In the genomic region with DNA sequence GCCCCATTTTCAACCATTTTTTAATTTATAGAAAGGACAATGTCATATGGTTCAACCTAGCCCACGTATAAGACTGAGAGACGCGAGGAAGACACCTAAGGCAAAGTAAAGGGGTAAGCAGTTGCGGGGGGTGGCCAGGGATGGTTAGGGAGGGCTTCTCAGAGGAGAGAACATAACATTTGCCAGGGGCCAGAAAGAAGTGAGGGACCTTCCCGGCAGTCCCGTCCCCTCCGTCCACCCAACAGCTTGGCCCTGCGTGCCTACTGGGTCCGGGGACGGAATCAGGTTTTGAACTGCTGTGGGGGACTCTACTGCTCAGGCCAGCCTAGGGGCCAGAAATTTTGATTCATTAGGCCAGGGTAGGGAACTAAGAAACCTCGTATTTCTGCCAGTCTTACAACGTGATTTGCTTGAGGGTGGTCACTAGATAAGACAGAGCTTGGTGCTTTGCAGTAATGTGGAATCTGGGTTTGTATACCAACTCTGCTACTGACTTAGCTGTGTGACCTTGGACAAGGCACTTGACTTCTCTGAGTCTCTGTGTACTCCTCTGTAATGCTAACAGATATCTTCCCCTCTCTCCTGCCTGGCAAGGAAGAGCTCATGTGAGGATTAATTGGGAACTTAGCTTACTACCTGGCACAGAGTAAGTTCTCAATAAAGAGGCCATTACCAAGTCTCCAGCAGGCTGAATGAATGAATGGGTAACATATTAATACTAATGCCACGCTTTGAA, we compare ENCODE assay signal across 14 cellular contexts. TPM values are rescaled to one million over a fixed set of nuclear protein-coding genes. Genes with fewer than 3 reads are reported as not detected.
DNase-seq lines count a peak whose midpoint lies in the region; ATAC-seq, FAIRE-seq and TF ChIP-seq lines count a peak whose summit lies in the region.
"Had no signal": no experiment of that assay in that cellular context is flagged by ENCODE, and none has a peak within 500 bp of the region (broad histone marks: within the 10 kb centered on the region; RNA-seq: fewer than 3 reads in every experiment).

No MANE protein-coding gene starts in this region.

- intact Hi-C loops in breast epithelium (cut with DNase I; ENCODE audit: low total_unique reads) (no loop called here), MCF 10A (cut with micrococcal nuclease) (no loop called here)
- intact Hi-C loops in naive thymus-derived CD4-positive, alpha-beta T cell (cut with micrococcal nuclease), result no loop called here

- H3K27ac ChIP-seq in breast epithelium (no peak overlapping the region), coronary artery (no peak overlapping the region)
- H3K27ac ChIP-seq in naive thymus-derived CD4-positive, alpha-beta T cell (ENCODE audit: low read depth, low read length), result no peak overlapping the region
- H3K27ac ChIP-seq: RWPE1 had no signal

- H3K36me3 Mint-ChIP-seq in MCF 10A (ENCODE audit: insufficient read depth, unreplicated experiment), result no peaks in the 10 kb centered on the region
- no peaks in the 10 kb centered on the region for H3K36me3 Mint-ChIP-seq in naive thymus-derived CD4-positive, alpha-beta T cell
- H3K36me3 Mint-ChIP-seq in type B pancreatic cell, result no peaks in the 10 kb centered on the region

- H3K27me3 Mint-ChIP-seq in MCF 10A (ENCODE audit: insufficient read depth, unreplicated experiment), result peaks cover 40% of the 10 kb centered on the region
- peaks cover 51 to 76% (median 52%) of the 10 kb centered on the region in 5 donors for H3K27me3 Mint-ChIP-seq in naive thymus-derived CD4-positive, alpha-beta T cell
- H3K27me3 Mint-ChIP-seq in type B pancreatic cell, result peaks cover 67% of the 10 kb centered on the region

- FAIRE-seq in GM12892 (lab: Jason Lieb, UNC), result no peak

- H3K4me3 Mint-ChIP-seq in MCF 10A (ENCODE audit: unreplicated experiment), result no peak overlapping the region
- peak overlapping the region; percentile 35 to 82 (median 62) for H3K4me3 Mint-ChIP-seq in naive thymus-derived CD4-positive, alpha-beta T cell
- H3K4me3 Mint-ChIP-seq in type B pancreatic cell, result peak overlapping the region; percentile 73

- no peaks in the 10 kb centered on the region for H3K4me1 ChIP-seq in breast epithelium
- peaks cover 0 to 5% of the 10 kb centered on the region in 2 donors for H3K4me1 ChIP-seq in naive thymus-derived CD4-positive, alpha-beta T cell (ENCODE audit: control insufficient read depth in 2 of 2, insufficient read depth in 2 of 2, low read length in 2 of 2)

- POLR2A ChIA-PET in MCF 10A (lab: Yijun Ruan, JAX), result no interaction called here
- POLR2A ChIA-PET in naive thymus-derived CD4-positive, alpha-beta T cell (lab: Charles Lee), result interaction anchor here (0.8 kb wide), 1 partner anchor 46 kb away, joined by 3 read pairs; no protein-coding TSS in a partner anchor

- H3K4me1 Mint-ChIP-seq in MCF 10A (ENCODE audit: insufficient read depth, unreplicated experiment), result no peaks in the 10 kb centered on the region
- peaks cover 4 to 21% (median 9%) of the 10 kb centered on the region in 7 donors for H3K4me1 Mint-ChIP-seq in naive thymus-derived CD4-positive, alpha-beta T cell
- H3K4me1 Mint-ChIP-seq in type B pancreatic cell (ENCODE audit: unreplicated experiment), result peaks cover 14% of the 10 kb centered on the region

- H3K27ac Mint-ChIP-seq in MCF 10A (ENCODE audit: low read depth, unreplicated experiment) (no peak overlapping the region), type B pancreatic cell (peak overlapping the region; percentile 32)
- no peak overlapping the region for H3K27ac Mint-ChIP-seq in naive thymus-derived CD4-positive, alpha-beta T cell

- ATAC-seq in naive thymus-derived CD4-positive, alpha-beta T cell, result no peak

- CTCF ChIA-PET in MCF 10A (lab: Yijun Ruan, JAX), result interaction anchor here (0.6 to 1.0 kb wide), 2 partner anchors 15 to 209 kb away, joined by 4 to 7 read pairs; no protein-coding TSS in a partner anchor
- CTCF ChIA-PET in naive thymus-derived CD4-positive, alpha-beta T cell (lab: Charles Lee), result no interaction called here

- TF ChIP-seq CTCF in breast epithelium (IDR thresholded peaks at IDR 0.05), result no peak
- no peak for TF ChIP-seq CTCF in MCF 10A (IDR thresholded peaks at IDR 0.05; ENCODE audit: unreplicated experiment)
- no peak for TF ChIP-seq CTCF in coronary artery (IDR thresholded peaks at IDR 0.05)
- TF ChIP-seq CTCF in type B pancreatic cell (conservative IDR thresholded peaks at IDR 0.05), result no peak

- no peaks in the 10 kb centered on the region for H3K36me3 ChIP-seq in breast epithelium
- H3K36me3 ChIP-seq in naive thymus-derived CD4-positive, alpha-beta T cell (ENCODE audit: control insufficient read depth in 2 of 3, insufficient read depth in 3 of 3, low read length in 3 of 3), result no peaks in the 10 kb centered on the region

- TF ChIP-seq POLR2A in breast epithelium (IDR thresholded peaks at IDR 0.05) (no peak), GM12892 (IDR thresholded peaks at IDR 0.05; ENCODE audit: low read depth, low read length) (no peak)

- H3K4me3 ChIP-seq in breast epithelium (peak overlapping the region; percentile 36 to 70 (median 56)), coronary artery (peak overlapping the region; percentile 66)
- no peak overlapping the region for H3K4me3 ChIP-seq in naive thymus-derived CD4-positive, alpha-beta T cell (ENCODE audit: low read length)
- H3K4me3 ChIP-seq: mucosa of descending colon had no signal

- BruUV-seq in MCF 10A (replicated peaks; lab: Mats Ljungman, UMichigan), result no TSS peak

- H3K9me3 Mint-ChIP-seq in MCF 10A (ENCODE audit: unreplicated experiment) (no peaks in the 10 kb centered on the region), type B pancreatic cell (no peaks in the 10 kb centered on the region)
- no peaks in the 10 kb centered on the region for H3K9me3 Mint-ChIP-seq in naive thymus-derived CD4-positive, alpha-beta T cell

- H3K9me3 ChIP-seq in breast epithelium, result no peaks in the 10 kb centered on the region
- H3K9me3 ChIP-seq in naive thymus-derived CD4-positive, alpha-beta T cell (ENCODE audit: control insufficient read depth in 2 of 3, low read length in 3 of 3), result no peaks in the 10 kb centered on the region
- H3K9me3 ChIP-seq: mucosa of descending colon had no signal

- peaks cover 3 to 16% of the 10 kb centered on the region in 2 donors for H3K27me3 ChIP-seq in breast epithelium
- H3K27me3 ChIP-seq in naive thymus-derived CD4-positive, alpha-beta T cell (ENCODE audit: control insufficient read depth in 2 of 2, insufficient read depth in 2 of 2, low read length in 2 of 2), result peaks cover 5 to 12% of the 10 kb centered on the region in 2 donors

- DNase-seq in breast epithelium (ENCODE audit: low spot score in 2 of 2), result no peak
- DNase-seq in MCF 10A (ENCODE audit: unreplicated experiment), result no peak
- DNase-seq in coronary artery (ENCODE audit: low spot score), result peak; percentile 58
- DNase-seq in naive thymus-derived CD4-positive, alpha-beta T cell, result no peak
- DNase-seq in type B pancreatic cell (ENCODE audit: extremely low spot score, unreplicated experiment), result peak; percentile 59
- DNase-seq in GM12892 (ENCODE audit: insufficient read length), result no peak
- DNase-seq in T1000 (lab: John Stamatoyannopoulos, UW), result no peak
- DNase-seq in activated effector memory CD4-positive, alpha-beta T cell treated with Interleukin-2 at 50 U/mL for 16 hours, result no peak
- DNase-seq: activated CD4-positive, alpha-beta T cell treated with anti-CD3 and anti-CD28 coated beads, Interleukin-2, amount 50 U/mL, for 4 hours; AML-193; NCI-H2029 treated with DMSO at 0.1 percent for 48 hours had no signal

RNA-seq across cellular contexts. Expression of a gene that starts 0.7 kb away (rescaled TPM):
- 1 to 10 TPM in 1 of 3 donors, under 1 TPM in 2; 0.16 to 1.2 (median 0.33) TPM for total RNA-seq in breast epithelium
- not detected in 2 replicates for total RNA-seq in MCF 10A (2022)
- not detected for total RNA-seq in naive thymus-derived CD4-positive, alpha-beta T cell
- polyA plus RNA-seq in naive thymus-derived CD4-positive, alpha-beta T cell, result not detected
- total RNA-seq in type B pancreatic cell (ENCODE audit: low replicate concordance), result 1.5 and 3.2 TPM in 2 replicates
- polyA plus RNA-seq in GM12892 (2012; ENCODE audit: missing spikeins), result 0.11 TPM
- total RNA-seq: fibroblast of villous mesenchyme had no signal

RNA-seq across cellular contexts. Expression of a gene that starts 44.8 kb away (rescaled TPM):
- total RNA-seq in breast epithelium (10 to 100 TPM; 17.0 to 39.2 (median 22.1) TPM), MCF 10A (2022) (30.5 and 39.5 TPM in 2 replicates), type B pancreatic cell (ENCODE audit: low replicate concordance) (26.6 and 36.0 TPM in 2 replicates)
- total RNA-seq in naive thymus-derived CD4-positive, alpha-beta T cell, result 10 to 100 TPM in 4 of 5 experiments, 1 to 10 TPM in 1; 8.5 to 15.7 (median 12.6) TPM
- 10 to 100 TPM; 12.8 to 21.0 TPM for polyA plus RNA-seq in naive thymus-derived CD4-positive, alpha-beta T cell
- polyA plus RNA-seq in GM12892 (2012; ENCODE audit: missing spikeins), result 12.1 TPM

Comparison
In these comparisons a context has a peak if more than half of its experiments do, and no peak if none do; other contexts are left out.
1. DNase-seq: peak in coronary artery (single experiment) and type B pancreatic cell (single experiment); none in breast epithelium (0 of 2), MCF 10A (single experiment), naive thymus-derived CD4-positive, alpha-beta T cell (0 of 9), GM12892 (single experiment), T1000 (single experiment) and activated effector memory CD4-positive, alpha-beta T cell treated with Interleukin-2 at 50 U/mL for 16 hours (single experiment).